In the genomic region with DNA sequence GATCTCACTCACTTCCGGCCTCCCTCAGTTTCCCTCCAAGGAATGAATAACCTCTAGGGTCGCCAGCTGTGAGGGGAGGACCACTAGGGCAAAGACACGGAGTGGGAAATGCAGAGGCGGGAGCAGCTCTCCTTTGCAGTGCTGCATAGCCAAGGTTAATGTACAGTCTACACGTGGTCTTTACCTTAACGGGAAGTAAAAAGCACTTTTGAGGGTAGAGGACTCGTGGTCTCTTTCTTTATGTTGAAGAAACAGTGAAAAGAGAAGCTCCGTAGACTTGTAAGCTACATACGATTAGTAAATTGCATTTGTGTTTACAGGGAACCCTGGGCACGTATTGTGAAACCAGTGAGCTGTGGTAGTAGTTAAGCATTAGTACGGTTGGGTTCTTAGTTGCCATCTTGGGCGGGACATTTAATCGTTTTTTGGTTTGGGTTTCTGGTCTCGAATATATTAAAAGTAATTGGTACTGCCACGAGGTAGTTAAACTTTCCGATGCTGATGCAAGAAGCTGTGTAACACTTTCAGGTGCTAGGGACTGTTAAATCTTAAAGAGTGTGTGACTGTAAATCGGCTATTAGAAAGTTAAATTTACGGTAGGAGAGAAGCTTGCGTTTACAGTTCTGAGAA, we compare ENCODE assay signal across 8 cellular contexts. TPM values are rescaled to one million over a fixed set of nuclear protein-coding genes. Genes with fewer than 3 reads are reported as not detected.
DNase-seq lines count a peak whose midpoint lies in the region; ATAC-seq, FAIRE-seq and TF ChIP-seq lines count a peak whose summit lies in the region.

No MANE protein-coding gene starts in this region.

- no peaks in the 10 kb centered on the region for H3K9me3 ChIP-seq in CD8-positive, alpha-beta memory T cell (ENCODE audit: low read length)
- no peaks in the 10 kb centered on the region for H3K9me3 ChIP-seq in vagina

- H3K27me3 ChIP-seq in CD8-positive, alpha-beta memory T cell (ENCODE audit: insufficient read depth, low read length, poor library complexity, severe bottlenecking) = no peaks in the 10 kb centered on the region
- H3K27me3 ChIP-seq in mesendoderm (ENCODE audit: insufficient read depth, low read length, poor library complexity) (no peaks in the 10 kb centered on the region), vagina (no peaks in the 10 kb centered on the region)

- peak overlapping the region; percentile 91 for H3K9ac ChIP-seq in mesendoderm (ENCODE audit: low read length)

- WGBS in mesendoderm (ENCODE audit: extremely low coverage, insufficient coverage, low lambda C conversion rate) = no CpG with 5 or more reads among the region's 19 CpGs

- H3K9me3 Mint-ChIP-seq in CD8-positive, alpha-beta memory T cell = no peaks in the 10 kb centered on the region

- no peaks in the 10 kb centered on the region for H3K36me3 ChIP-seq in CD8-positive, alpha-beta memory T cell (ENCODE audit: insufficient read depth, low read length)
- no peaks in the 10 kb centered on the region for H3K36me3 ChIP-seq in mesendoderm (ENCODE audit: control insufficient read depth, insufficient read depth, low read length)
- H3K36me3 ChIP-seq in vagina = no peaks in the 10 kb centered on the region

- H4K5ac ChIP-seq in mesendoderm (ENCODE audit: low read length) = no peak overlapping the region

- peak overlapping the region; percentile 49 for H3K4ac ChIP-seq in mesendoderm (ENCODE audit: low read depth, low read length)

- peak overlapping the region; percentile 94 for H3K56ac ChIP-seq in mesendoderm (ENCODE audit: low read length)

- H3K27me3 Mint-ChIP-seq in CD8-positive, alpha-beta memory T cell = peaks cover 2 to 10% of the 10 kb centered on the region in 2 donors

- H3K4me3 Mint-ChIP-seq in CD8-positive, alpha-beta memory T cell = peak overlapping the region; percentile 93 to 100 (median 99)

- H3K36me3 Mint-ChIP-seq in CD8-positive, alpha-beta memory T cell = peaks cover 0 to 18% (median 2%) of the 10 kb centered on the region in 3 donors

- H3K4me1 Mint-ChIP-seq in CD8-positive, alpha-beta memory T cell = peaks cover 50 to 62% (median 59%) of the 10 kb centered on the region in 3 donors

- H2AK5ac ChIP-seq in mesendoderm (ENCODE audit: low read length) = no peak overlapping the region

- peak; percentile 58 for FAIRE-seq in GM19239 (lab: Jason Lieb, UNC)

- H4K8ac ChIP-seq in mesendoderm (ENCODE audit: low read depth, low read length) = no peak overlapping the region

- no peak overlapping the region for H2BK5ac ChIP-seq in mesendoderm (ENCODE audit: low read length)

- H3K27ac Mint-ChIP-seq in CD8-positive, alpha-beta memory T cell = peak overlapping the region; percentile 92 to 100 (median 100)

- H3K4me2 ChIP-seq in mesendoderm (ENCODE audit: low read length) = peak overlapping the region; percentile 56

- peak in 1 of 5 donors; percentile 5 for DNase-seq in CD8-positive, alpha-beta memory T cell
- no peak for DNase-seq in GM19239 (ENCODE audit: insufficient read length, low spot score)
- DNase-seq in RPMI8226 = peak; percentile 42
- peak; percentile 44 for DNase-seq in choroid plexus epithelial cell (ENCODE audit: low read depth)
- DNase-seq in mesendoderm = peak; percentile 65
- DNase-seq in vagina (ENCODE audit: extremely low spot score in 2 of 2) = no peak
- no peak for DNase-seq in SHP77 treated with DMSO at 0.1 percent for 48 hours (lab: John Stamatoyannopoulos, UW)

- CTCF ChIA-PET in CD8-positive, alpha-beta memory T cell (lab: Charles Lee) = interaction anchor here (1.0 to 2.3 kb wide), 7 partner anchors 9 to 1263 kb away, joined by 3 to 11 read pairs (median 5); partner anchors contain the start of genes ATR and RNF7

- intact Hi-C loops in vagina (cut with DNase I) = no loop called here

- POLR2A ChIA-PET in CD8-positive, alpha-beta memory T cell (lab: Charles Lee) = interaction anchor here (0.6 to 2.4 kb wide), 7 partner anchors 10 to 970 kb away, joined by 3 to 24 read pairs (median 6); partner anchors contain the start of genes ATR, DIPK2A and TRPC1

- peaks cover 49% of the 10 kb centered on the region for H3K79me2 ChIP-seq in mesendoderm (ENCODE audit: control insufficient read depth, insufficient read depth, low read length)

- H3K4me3 ChIP-seq in CD8-positive, alpha-beta memory T cell (ENCODE audit: low read length) = peak overlapping the region; percentile 99
- H3K4me3 ChIP-seq in choroid plexus epithelial cell (ENCODE audit: low read depth, low read length) = peak overlapping the region; percentile 91
- peak overlapping the region; percentile 87 for H3K4me3 ChIP-seq in mesendoderm (ENCODE audit: low read length)
- peak overlapping the region; percentile 85 to 88 for H3K4me3 ChIP-seq in vagina

- no peak overlapping the region for H3K23ac ChIP-seq in mesendoderm (ENCODE audit: low read length)

- peaks cover 2% of the 10 kb centered on the region for H3K79me1 ChIP-seq in mesendoderm (ENCODE audit: low read length)

- TF ChIP-seq CTCF in choroid plexus epithelial cell (conservative IDR thresholded peaks at IDR 0.05; ENCODE audit: low read depth, low read length) = no peak
- TF ChIP-seq CTCF in vagina (IDR thresholded peaks at IDR 0.05) = no peak

- no peak overlapping the region for H3K18ac ChIP-seq in mesendoderm (ENCODE audit: low read length)

- TF ChIP-seq POLR2A in vagina (IDR thresholded peaks at IDR 0.05) = no peak

- H3K4me1 ChIP-seq in CD8-positive, alpha-beta memory T cell (ENCODE audit: insufficient read depth, low read length) = peaks cover 46% of the 10 kb centered on the region
- H3K4me1 ChIP-seq in mesendoderm (ENCODE audit: control insufficient read depth, low read depth, low read length) (peaks cover 3% of the 10 kb centered on the region), vagina (peaks cover 56% of the 10 kb centered on the region)

- H3K27ac ChIP-seq in CD8-positive, alpha-beta memory T cell (ENCODE audit: low read depth, low read length) = peak overlapping the region; percentile 95
- H3K27ac ChIP-seq in mesendoderm (ENCODE audit: low read depth, low read length) (peak overlapping the region; percentile 58), vagina (peak overlapping the region; percentile 89)

- H2BK15ac ChIP-seq in mesendoderm (replicated peaks; ENCODE audit: low read depth) = no peak overlapping the region

- H2BK120ac ChIP-seq in mesendoderm (ENCODE audit: low read depth, low read length) = no peak overlapping the region

- peak; percentile 31 for ATAC-seq in HG03280 (IDR thresholded peaks at IDR 0.05; ENCODE audit: unreplicated experiment)

RNA-seq across cellular contexts. Expression of gene U2SURP, which starts 0.8 kb away (rescaled TPM):
- total RNA-seq in CD8-positive, alpha-beta memory T cell = 100 to 1,000 TPM; 146 to 148 TPM
- 121 TPM for polyA plus RNA-seq in CD8-positive, alpha-beta memory T cell
- polyA plus RNA-seq in mesendoderm (2013, experiment 1 of 2) = 160 TPM
- polyA plus RNA-seq in mesendoderm (2013, experiment 2 of 2) = 159 TPM
- 72.2 TPM for total RNA-seq in vagina

RNA-seq across cellular contexts. Expression of gene PAQR9, which starts 38.7 kb away (rescaled TPM):
- not detected for total RNA-seq in CD8-positive, alpha-beta memory T cell
- not detected for polyA plus RNA-seq in CD8-positive, alpha-beta memory T cell
- polyA plus RNA-seq in mesendoderm (2013, experiment 1 of 2) = 0.86 TPM
- polyA plus RNA-seq in mesendoderm (2013, experiment 2 of 2) = 1.0 TPM
- total RNA-seq in vagina = not detected

Comparison
In these comparisons a context has a peak if more than half of its experiments do, and no peak if none do; other contexts are left out.
1. DNase-seq: peak in RPMI8226 (single experiment), choroid plexus epithelial cell (single experiment) and mesendoderm (single experiment); none in GM19239 (single experiment), vagina (0 of 2) and SHP77 treated with DMSO at 0.1 percent for 48 hours (single experiment).
2. Peak in every context shown above with its lines, with median percentiles within 50 percentile points of each other: H3K27ac ChIP-seq and H3K4me3 ChIP-seq.